21 cellular contexts compared by ENCODE assay signal in genomic region chr17:80656590-80656989, GRCh38.
DNase-seq lines count a peak whose midpoint lies in the region; ATAC-seq, FAIRE-seq and TF ChIP-seq lines count a peak whose summit lies in the region.
"Had no signal": no experiment of that assay in that cellular context is flagged by ENCODE, and none has a peak within 500 bp of the region (broad histone marks: within the 10 kb centered on the region; RNA-seq: fewer than 3 reads in every experiment).

No MANE protein-coding gene starts in this region.

- H3K9me3 Mint-ChIP-seq in activated CD4-positive, alpha-beta T cell treated with anti-CD3 and anti-CD28 coated beads for 36 hours (ENCODE audit: low read depth), result peaks cover 12% of the 10 kb centered on the region
- H3K9me3 Mint-ChIP-seq in activated T-helper 17 cell treated with anti-CD3 and anti-CD28 coated beads, Interleukin-2, amount 50 U/mL, for 72 hours, result no peaks in the 10 kb centered on the region
- H3K9me3 Mint-ChIP-seq in neural crest cell, result peaks cover 2% of the 10 kb centered on the region
- H3K9me3 Mint-ChIP-seq in type B pancreatic cell, result peaks cover 5% of the 10 kb centered on the region
- H3K9me3 Mint-ChIP-seq: effector memory CD8-positive, alpha-beta T cell had no signal

- no peaks in the 10 kb centered on the region for H3K79me1 ChIP-seq in trophoblast cell (ENCODE audit: low read length)

- H2BK12ac ChIP-seq in trophoblast cell (ENCODE audit: low read length), result no peak overlapping the region

- H3K9ac ChIP-seq in trophoblast cell (ENCODE audit: low read length), result no peak overlapping the region
- H3K9ac ChIP-seq: BLaER1, SK-N-SH had no signal

- H3K4me3 Mint-ChIP-seq in activated CD4-positive, alpha-beta T cell treated with anti-CD3 and anti-CD28 coated beads for 36 hours, result no peak overlapping the region
- H3K4me3 Mint-ChIP-seq in activated T-helper 17 cell treated with anti-CD3 and anti-CD28 coated beads, Interleukin-2, amount 50 U/mL, for 72 hours, result peak overlapping the region; percentile 23
- no peak overlapping the region for H3K4me3 Mint-ChIP-seq in neural crest cell
- no peak overlapping the region for H3K4me3 Mint-ChIP-seq in type B pancreatic cell
- H3K4me3 Mint-ChIP-seq: effector memory CD8-positive, alpha-beta T cell had no signal

- peaks cover 35% of the 10 kb centered on the region for H3K36me3 Mint-ChIP-seq in activated CD4-positive, alpha-beta T cell treated with anti-CD3 and anti-CD28 coated beads for 36 hours (ENCODE audit: low read depth)
- no peaks in the 10 kb centered on the region for H3K36me3 Mint-ChIP-seq in activated T-helper 17 cell treated with anti-CD3 and anti-CD28 coated beads, Interleukin-2, amount 50 U/mL, for 72 hours (ENCODE audit: low read depth)
- peaks cover 11% of the 10 kb centered on the region for H3K36me3 Mint-ChIP-seq in neural crest cell (ENCODE audit: low read depth)
- H3K36me3 Mint-ChIP-seq in type B pancreatic cell, result peaks cover 13% of the 10 kb centered on the region

- H3K4me1 ChIP-seq in trophoblast cell (ENCODE audit: control insufficient read depth in 1 of 2, insufficient read depth in 2 of 2, low read length in 2 of 2), result no peaks in the 10 kb centered on the region
- H3K4me1 ChIP-seq: ascending aorta, BLaER1, right atrium auricular region had no signal

- TF ChIP-seq POLR2A in GM12891 (IDR thresholded peaks at IDR 0.05; ENCODE audit: low read depth, low read length), result no peak

- peaks cover 43% of the 10 kb centered on the region for H3K4me1 Mint-ChIP-seq in activated CD4-positive, alpha-beta T cell treated with anti-CD3 and anti-CD28 coated beads for 36 hours
- H3K4me1 Mint-ChIP-seq in activated T-helper 17 cell treated with anti-CD3 and anti-CD28 coated beads, Interleukin-2, amount 50 U/mL, for 72 hours, result peaks cover 18% of the 10 kb centered on the region
- H3K4me1 Mint-ChIP-seq in neural crest cell (peaks cover 26% of the 10 kb centered on the region), type B pancreatic cell (ENCODE audit: unreplicated experiment) (peaks cover 12% of the 10 kb centered on the region)

- H3K27ac Mint-ChIP-seq in activated CD4-positive, alpha-beta T cell treated with anti-CD3 and anti-CD28 coated beads for 36 hours, result peak overlapping the region; percentile 29
- peak overlapping the region; percentile 77 for H3K27ac Mint-ChIP-seq in activated T-helper 17 cell treated with anti-CD3 and anti-CD28 coated beads, Interleukin-2, amount 50 U/mL, for 72 hours
- peak overlapping the region; percentile 20 for H3K27ac Mint-ChIP-seq in neural crest cell (ENCODE audit: unreplicated experiment)
- no peak overlapping the region for H3K27ac Mint-ChIP-seq in type B pancreatic cell

- POLR2A ChIA-PET in activated CD4-positive, alpha-beta T cell treated with anti-CD3 and anti-CD28 coated beads for 36 hours (lab: Charles Lee), result interaction anchor here (0.7 kb wide), 1 partner anchor 191 kb away, joined by 7 read pairs; no protein-coding TSS in a partner anchor

- no peak overlapping the region for H3K4me2 ChIP-seq in trophoblast cell (ENCODE audit: low read length)
- H3K4me2 ChIP-seq: BLaER1, SK-N-SH had no signal

- H3K79me2 ChIP-seq in trophoblast cell (ENCODE audit: control insufficient read depth, insufficient read depth, low read length, poor library complexity), result no peaks in the 10 kb centered on the region

- intact Hi-C loops in activated CD4-positive, alpha-beta T cell treated with anti-CD3 and anti-CD28 coated beads for 36 hours (cut with DNase I, micrococcal nuclease), result no loop called here

- no peak overlapping the region for H2AK5ac ChIP-seq in trophoblast cell (ENCODE audit: low read length)

- no peak overlapping the region for H4K8ac ChIP-seq in trophoblast cell (ENCODE audit: low read depth, low read length)

- WGBS in trophoblast cell (ENCODE audit: extremely low coverage, insufficient coverage, insufficient read length), result no CpG with 5 or more reads among the region's 8 CpGs

- H4K91ac ChIP-seq in trophoblast cell (ENCODE audit: low read depth, low read length), result no peak overlapping the region

- TF ChIP-seq CTCF in neural crest cell (conservative IDR thresholded peaks at IDR 0.05) (no peak), type B pancreatic cell (conservative IDR thresholded peaks at IDR 0.05) (no peak)

- no peaks in the 10 kb centered on the region for H3K27me3 ChIP-seq in trophoblast cell (ENCODE audit: insufficient read depth, low read length)
- H3K27me3 ChIP-seq: ascending aorta, BLaER1, right atrium auricular region had no signal

- CTCF ChIA-PET in activated CD4-positive, alpha-beta T cell treated with anti-CD3 and anti-CD28 coated beads for 36 hours (lab: Charles Lee), result interaction anchor here (0.9 kb wide), 1 partner anchor 9 kb away, joined by 3 read pairs; no protein-coding TSS in a partner anchor

- no peak overlapping the region for H4K12ac ChIP-seq in trophoblast cell (ENCODE audit: low read depth, low read length)

- H3K27ac ChIP-seq in trophoblast cell (ENCODE audit: low read depth, low read length), result no peak overlapping the region
- H3K27ac ChIP-seq: ascending aorta, BLaER1, right atrium auricular region had no signal

- no peak overlapping the region for H3K23ac ChIP-seq in trophoblast cell (ENCODE audit: low read length)

- no peak overlapping the region for H3K14ac ChIP-seq in trophoblast cell (ENCODE audit: low read length)

- H3K27me3 Mint-ChIP-seq in activated CD4-positive, alpha-beta T cell treated with anti-CD3 and anti-CD28 coated beads for 36 hours, result no peaks in the 10 kb centered on the region
- no peaks in the 10 kb centered on the region for H3K27me3 Mint-ChIP-seq in activated T-helper 17 cell treated with anti-CD3 and anti-CD28 coated beads, Interleukin-2, amount 50 U/mL, for 72 hours
- H3K27me3 Mint-ChIP-seq in neural crest cell (ENCODE audit: low read depth), result peaks cover 3% of the 10 kb centered on the region
- H3K27me3 Mint-ChIP-seq in type B pancreatic cell, result no peaks in the 10 kb centered on the region
- H3K27me3 Mint-ChIP-seq: effector memory CD8-positive, alpha-beta T cell had no signal

- H3K4me3 ChIP-seq in trophoblast cell (ENCODE audit: low read depth, low read length), result no peak overlapping the region
- H3K4me3 ChIP-seq: ascending aorta, BLaER1, right atrium auricular region had no signal

- DNase-seq in activated CD4-positive, alpha-beta T cell treated with anti-CD3 and anti-CD28 coated beads for 36 hours, result peak; percentile 29
- no peak for DNase-seq in activated CD4-positive, alpha-beta T cell treated with anti-CD3 and anti-CD28 coated beads, Interleukin-2, amount 50 U/mL, for 48 hours
- DNase-seq in GM12891 (ENCODE audit: insufficient read length, low spot score) (no peak), neural crest cell (ENCODE audit: low read depth, low spot score) (no peak), trophoblast cell (no peak), type B pancreatic cell (ENCODE audit: extremely low spot score, unreplicated experiment) (no peak)
- DNase-seq: activated CD4-positive, CD25-positive, alpha-beta regulatory T cell treated with anti-CD3 and anti-CD28 coated beads, Interleukin-2, amount 50 U/mL, for 72 hours; Calu3; effector memory CD8-positive, alpha-beta T cell; HCEC 1CT; MM.1S; NCI-H1694 treated with DMSO at 0.1 percent for 48 hours; NCI-H2227 treated with DMSO at 0.1 percent for 48 hours; SK-N-SH; stimulated activated naive CD4-positive, alpha-beta T cell treated with Interleukin-2 at 50 U/mL for 16 hours had no signal

- peak; percentile 55 for FAIRE-seq in GM12891 (lab: Jason Lieb, UNC)
- FAIRE-seq: RCC 7860 had no signal

- no peak overlapping the region for H2BK120ac ChIP-seq in trophoblast cell (ENCODE audit: insufficient read depth, low read length, poor library complexity)

- no peak overlapping the region for H2AFZ ChIP-seq in trophoblast cell (ENCODE audit: insufficient read depth, low read length, poor library complexity)

- no peaks in the 10 kb centered on the region for H3K36me3 ChIP-seq in trophoblast cell (ENCODE audit: control insufficient read depth in 1 of 2, insufficient read depth in 2 of 2, low read length in 2 of 2)
- H3K36me3 ChIP-seq: ascending aorta, right atrium auricular region had no signal

- ATAC-seq in activated CD4-positive, alpha-beta T cell treated with anti-CD3 and anti-CD28 coated beads for 36 hours, result peak; percentile 59
- peak; percentile 78 for ATAC-seq in activated T-helper 17 cell treated with anti-CD3 and anti-CD28 coated beads, Interleukin-2, amount 50 U/mL, for 72 hours (replicated peaks)
- ATAC-seq in HG02759 (IDR thresholded peaks at IDR 0.05; ENCODE audit: unreplicated experiment), result no peak
- ATAC-seq: effector memory CD8-positive, alpha-beta T cell had no signal

- H3K4ac ChIP-seq in trophoblast cell (ENCODE audit: low read depth, low read length), result no peak overlapping the region

- H3K9me3 ChIP-seq in trophoblast cell (ENCODE audit: insufficient read depth, low read depth, low read length), result peaks cover 2% of the 10 kb centered on the region
- H3K9me3 ChIP-seq: SK-N-SH had no signal

- no peak overlapping the region for H3K18ac ChIP-seq in trophoblast cell (ENCODE audit: low read length)

- H2BK5ac ChIP-seq in trophoblast cell (ENCODE audit: low read depth, low read length, poor library complexity), result no peak overlapping the region

TF ChIP-seq in GM12891, 5 proteins besides CTCF, POLR2A, EP300 and RAD21:
- TF ChIP-seq TAF1 (IDR thresholded peaks at IDR 0.05; ENCODE audit: low read depth, low read length) (no peak), POU2F2 (IDR thresholded peaks at IDR 0.05; ENCODE audit: low read depth, low read length) (peak; percentile 69; the same call in 1 of the 2 replicates)
